ENCODE assay signal across 25 cellular contexts in the genomic region with DNA sequence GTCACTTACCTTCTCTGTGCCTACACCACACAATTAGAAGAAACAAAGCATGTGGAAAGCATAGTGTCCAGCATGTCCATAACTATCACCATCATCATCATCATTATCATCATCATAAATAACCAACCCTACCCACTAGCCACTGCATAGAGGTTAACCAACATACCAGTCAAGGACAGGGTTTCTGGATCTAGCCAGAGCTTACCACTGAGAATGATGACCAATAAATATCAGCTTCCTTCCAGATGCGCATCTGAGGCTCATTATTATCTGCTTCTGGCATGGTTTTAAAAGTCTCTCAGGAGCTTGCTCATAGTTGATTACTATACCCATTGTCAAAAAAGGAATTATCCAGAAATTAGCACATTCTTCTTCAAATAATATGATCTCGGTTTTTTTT. TPM values are rescaled to one million over a fixed set of nuclear protein-coding genes. Genes with fewer than 3 reads are reported as not detected.
"Had no signal": no experiment of that assay in that cellular context is flagged by ENCODE, and none has a peak within 500 bp of the region (broad histone marks: within the 10 kb centered on the region; RNA-seq: fewer than 3 reads in every experiment).

No MANE protein-coding gene starts in this region.

- FAIRE-seq: RCC 7860 had no signal

- DNase-seq: Kasumi-1, MM.1S, NCI-H1092 treated with DMSO at 0.1 percent for 48 hours, NCI-H1436, NCI-H187, NCI-H2029, NCI-H2081 treated with DMSO at 0.1 percent for 48 hours, NCI-H2171, NCI-H226, NCI-H446, NCI-H510A, NCI-H524 treated with DMSO at 0.1 percent for 48 hours, NCI-H69, NCI-H774, Right ventricle myocardium superior, RPMI8226, SIG-M5, SW 1271, T-cell had no signal

- H3K9ac ChIP-seq: KMS-11 had no signal

- H3K36me3 ChIP-seq: SJSA1 had no signal

- H3K4me2 ChIP-seq: KMS-11 had no signal

- H3K9me3 ChIP-seq: SJSA1 had no signal

- H3K4me3 ChIP-seq: SJSA1, SK-N-MC had no signal

- H3K27me3 ChIP-seq: SJSA1 had no signal

- H3K27ac ChIP-seq: KMS-11, SJSA1, SK-N-MC had no signal

- ATAC-seq: T-cell had no signal

RNA-seq across cellular contexts. Expression of a gene that starts 25.5 kb away (rescaled TPM):
- total RNA-seq: HT-29, M059J, SJSA1, T-cell had no signal
